In the genomic region with DNA sequence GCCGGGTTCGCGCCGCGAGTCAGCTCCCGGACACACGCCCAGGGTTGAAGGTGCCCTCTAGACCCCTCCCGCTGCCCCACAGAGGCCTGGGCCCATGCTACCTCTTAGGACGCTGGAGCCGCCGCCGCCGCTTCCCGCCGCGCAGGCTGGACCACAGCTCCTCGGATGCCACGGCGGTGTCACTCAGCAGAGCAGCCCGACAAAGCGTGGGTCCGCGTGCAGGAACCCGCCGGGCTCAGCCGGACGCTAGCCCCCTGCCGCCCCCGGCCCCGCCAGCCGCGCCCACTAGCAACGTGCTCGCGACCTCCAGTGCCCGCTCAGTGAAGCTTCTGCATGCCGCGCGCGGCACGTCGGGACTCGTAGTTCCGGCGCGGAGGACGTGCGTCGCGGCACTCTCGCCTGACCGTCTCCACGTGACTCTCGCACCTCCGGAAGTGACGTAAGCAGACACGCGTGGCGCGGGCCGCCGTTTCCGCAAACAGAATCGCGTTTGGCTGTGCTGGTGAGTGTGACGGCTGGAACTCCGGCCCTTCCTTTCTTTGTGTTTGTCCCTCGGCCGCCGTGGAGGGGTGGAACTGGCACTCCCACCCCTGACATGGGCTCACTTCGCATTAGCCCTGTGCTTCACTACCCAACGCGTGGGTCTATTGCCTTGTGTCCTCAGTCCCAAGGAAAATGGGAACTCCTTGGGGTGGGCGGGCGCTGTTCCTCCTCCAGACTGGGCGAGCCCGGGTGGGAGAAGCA, we compare ENCODE assay signal across 1 cellular context.
TF ChIP-seq lines count a peak whose summit lies in the region.

Gene FAM210A (minus strand): TSS at position 331 of the 744 bp plus-strand sequence. CDS start 44,481 bp downstream, outside the sequence.
Gene RNMT (plus strand): TSS at position 446 of the 744 bp plus-strand sequence. CDS start 4,845 bp downstream, outside the sequence.

TF ChIP-seq in HepG2, 621 proteins besides CTCF, POLR2A, EP300 and RAD21 (continued from another document and continues in another):
- TF ChIP-seq, protein P1, sequence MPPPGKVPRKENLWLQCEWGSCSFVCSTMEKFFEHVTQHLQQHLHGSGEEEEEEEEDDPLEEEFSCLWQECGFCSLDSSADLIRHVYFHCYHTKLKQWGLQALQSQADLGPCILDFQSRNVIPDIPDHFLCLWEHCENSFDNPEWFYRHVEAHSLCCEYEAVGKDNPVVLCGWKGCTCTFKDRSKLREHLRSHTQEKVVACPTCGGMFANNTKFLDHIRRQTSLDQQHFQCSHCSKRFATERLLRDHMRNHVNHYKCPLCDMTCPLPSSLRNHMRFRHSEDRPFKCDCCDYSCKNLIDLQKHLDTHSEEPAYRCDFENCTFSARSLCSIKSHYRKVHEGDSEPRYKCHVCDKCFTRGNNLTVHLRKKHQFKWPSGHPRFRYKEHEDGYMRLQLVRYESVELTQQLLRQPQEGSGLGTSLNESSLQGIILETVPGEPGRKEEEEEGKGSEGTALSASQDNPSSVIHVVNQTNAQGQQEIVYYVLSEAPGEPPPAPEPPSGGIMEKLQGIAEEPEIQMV (CRISPR knock-in tag; IDR thresholded peaks at IDR 0.05; ENCODE audit: low read depth), result 0 out of 2 replicates have a peak, but pooled peaks have one; percentile 26
- TF ChIP-seq PTBP1 (IDR thresholded peaks at IDR 0.05; ENCODE audit: low read depth, low read length, poor library complexity, severe bottlenecking) (no peak), ZBTB3 (CRISPR knock-in tag; IDR thresholded peaks at IDR 0.05; ENCODE audit: borderline replicate concordance, low read depth) (0 out of 2 replicates have a peak, but pooled peaks have one; percentile 30), ZNF326 (CRISPR knock-in tag; IDR thresholded peaks at IDR 0.05; ENCODE audit: borderline replicate concordance) (no peak), U2AF2 (IDR thresholded peaks at IDR 0.05; ENCODE audit: low read depth, low read length) (no peak), SCMH1 (CRISPR knock-in tag; IDR thresholded peaks at IDR 0.05; ENCODE audit: borderline replicate concordance) (no peak), PHF5A (CRISPR knock-in tag; IDR thresholded peaks at IDR 0.05; ENCODE audit: low read depth, unreplicated experiment) (peak; percentile 70), ZNF280B (CRISPR knock-in tag; IDR thresholded peaks at IDR 0.05; ENCODE audit: borderline replicate concordance) (peak; percentile 81; the same call in 1 of the 2 replicates), ZNF772 (CRISPR knock-in tag; IDR thresholded peaks at IDR 0.05) (peak; percentile 40; the same call in 1 of the 2 replicates), ZMYM2 (CRISPR knock-in tag; IDR thresholded peaks at IDR 0.05) (no peak), ZNF281 (CRISPR knock-in tag; IDR thresholded peaks at IDR 0.05; ENCODE audit: borderline replicate concordance) (no peak; the same call in 1 of the 2 replicates), ZNF781 (CRISPR knock-in tag; IDR thresholded peaks at IDR 0.05; ENCODE audit: borderline replicate concordance, not compliant biosample characterization) (peak; percentile 33), ZNF614 (CRISPR knock-in tag; IDR thresholded peaks at IDR 0.05; ENCODE audit: borderline replicate concordance) (peak; percentile 32; the same call in 1 of the 2 replicates), ZNF430 (CRISPR knock-in tag; IDR thresholded peaks at IDR 0.05) (no peak), JARID2 (CRISPR knock-in tag; IDR thresholded peaks at IDR 0.05; ENCODE audit: insufficient replicate concordance) (no peak), ETS1 (CRISPR knock-in tag; IDR thresholded peaks at IDR 0.05) (no peak), ZSCAN22 (CRISPR knock-in tag; IDR thresholded peaks at IDR 0.05) (no peak), ETV6 (CRISPR knock-in tag; conservative IDR thresholded peaks at IDR 0.05) (peak; percentile 77; the same call in 1 of the 2 replicates), BCLAF1 (IDR thresholded peaks at IDR 0.05) (no peak), ZNF382 (CRISPR knock-in tag; IDR thresholded peaks at IDR 0.05; ENCODE audit: borderline replicate concordance) (no peak), ZNF33B (CRISPR knock-in tag; IDR thresholded peaks at IDR 0.05) (peak; percentile 54; the same call in 1 of the 2 replicates), SMAD3 (CRISPR knock-in tag; IDR thresholded peaks at IDR 0.05) (no peak), NCOR1 (IDR thresholded peaks at IDR 0.05; ENCODE audit: borderline replicate concordance, low read length) (peak; percentile 38; the same call in 1 of the 2 replicates), ZC3H13 (CRISPR knock-in tag; IDR thresholded peaks at IDR 0.05) (peak; percentile 53), FOXP4 (CRISPR knock-in tag; IDR thresholded peaks at IDR 0.05) (peak; percentile 54), CEBPG (CRISPR knock-in tag; IDR thresholded peaks at IDR 0.05) (peak; percentile 65)
- TF ChIP-seq, protein P2, sequence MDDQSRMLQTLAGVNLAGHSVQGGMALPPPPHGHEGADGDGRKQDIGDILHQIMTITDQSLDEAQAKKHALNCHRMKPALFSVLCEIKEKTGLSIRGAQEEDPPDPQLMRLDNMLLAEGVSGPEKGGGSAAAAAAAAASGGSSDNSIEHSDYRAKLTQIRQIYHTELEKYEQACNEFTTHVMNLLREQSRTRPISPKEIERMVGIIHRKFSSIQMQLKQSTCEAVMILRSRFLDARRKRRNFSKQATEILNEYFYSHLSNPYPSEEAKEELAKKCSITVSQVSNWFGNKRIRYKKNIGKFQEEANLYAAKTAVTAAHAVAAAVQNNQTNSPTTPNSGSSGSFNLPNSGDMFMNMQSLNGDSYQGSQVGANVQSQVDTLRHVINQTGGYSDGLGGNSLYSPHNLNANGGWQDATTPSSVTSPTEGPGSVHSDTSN (CRISPR knock-in tag; IDR thresholded peaks at IDR 0.05; ENCODE audit: borderline replicate concordance), result no peak
- TF ChIP-seq, protein P3, sequence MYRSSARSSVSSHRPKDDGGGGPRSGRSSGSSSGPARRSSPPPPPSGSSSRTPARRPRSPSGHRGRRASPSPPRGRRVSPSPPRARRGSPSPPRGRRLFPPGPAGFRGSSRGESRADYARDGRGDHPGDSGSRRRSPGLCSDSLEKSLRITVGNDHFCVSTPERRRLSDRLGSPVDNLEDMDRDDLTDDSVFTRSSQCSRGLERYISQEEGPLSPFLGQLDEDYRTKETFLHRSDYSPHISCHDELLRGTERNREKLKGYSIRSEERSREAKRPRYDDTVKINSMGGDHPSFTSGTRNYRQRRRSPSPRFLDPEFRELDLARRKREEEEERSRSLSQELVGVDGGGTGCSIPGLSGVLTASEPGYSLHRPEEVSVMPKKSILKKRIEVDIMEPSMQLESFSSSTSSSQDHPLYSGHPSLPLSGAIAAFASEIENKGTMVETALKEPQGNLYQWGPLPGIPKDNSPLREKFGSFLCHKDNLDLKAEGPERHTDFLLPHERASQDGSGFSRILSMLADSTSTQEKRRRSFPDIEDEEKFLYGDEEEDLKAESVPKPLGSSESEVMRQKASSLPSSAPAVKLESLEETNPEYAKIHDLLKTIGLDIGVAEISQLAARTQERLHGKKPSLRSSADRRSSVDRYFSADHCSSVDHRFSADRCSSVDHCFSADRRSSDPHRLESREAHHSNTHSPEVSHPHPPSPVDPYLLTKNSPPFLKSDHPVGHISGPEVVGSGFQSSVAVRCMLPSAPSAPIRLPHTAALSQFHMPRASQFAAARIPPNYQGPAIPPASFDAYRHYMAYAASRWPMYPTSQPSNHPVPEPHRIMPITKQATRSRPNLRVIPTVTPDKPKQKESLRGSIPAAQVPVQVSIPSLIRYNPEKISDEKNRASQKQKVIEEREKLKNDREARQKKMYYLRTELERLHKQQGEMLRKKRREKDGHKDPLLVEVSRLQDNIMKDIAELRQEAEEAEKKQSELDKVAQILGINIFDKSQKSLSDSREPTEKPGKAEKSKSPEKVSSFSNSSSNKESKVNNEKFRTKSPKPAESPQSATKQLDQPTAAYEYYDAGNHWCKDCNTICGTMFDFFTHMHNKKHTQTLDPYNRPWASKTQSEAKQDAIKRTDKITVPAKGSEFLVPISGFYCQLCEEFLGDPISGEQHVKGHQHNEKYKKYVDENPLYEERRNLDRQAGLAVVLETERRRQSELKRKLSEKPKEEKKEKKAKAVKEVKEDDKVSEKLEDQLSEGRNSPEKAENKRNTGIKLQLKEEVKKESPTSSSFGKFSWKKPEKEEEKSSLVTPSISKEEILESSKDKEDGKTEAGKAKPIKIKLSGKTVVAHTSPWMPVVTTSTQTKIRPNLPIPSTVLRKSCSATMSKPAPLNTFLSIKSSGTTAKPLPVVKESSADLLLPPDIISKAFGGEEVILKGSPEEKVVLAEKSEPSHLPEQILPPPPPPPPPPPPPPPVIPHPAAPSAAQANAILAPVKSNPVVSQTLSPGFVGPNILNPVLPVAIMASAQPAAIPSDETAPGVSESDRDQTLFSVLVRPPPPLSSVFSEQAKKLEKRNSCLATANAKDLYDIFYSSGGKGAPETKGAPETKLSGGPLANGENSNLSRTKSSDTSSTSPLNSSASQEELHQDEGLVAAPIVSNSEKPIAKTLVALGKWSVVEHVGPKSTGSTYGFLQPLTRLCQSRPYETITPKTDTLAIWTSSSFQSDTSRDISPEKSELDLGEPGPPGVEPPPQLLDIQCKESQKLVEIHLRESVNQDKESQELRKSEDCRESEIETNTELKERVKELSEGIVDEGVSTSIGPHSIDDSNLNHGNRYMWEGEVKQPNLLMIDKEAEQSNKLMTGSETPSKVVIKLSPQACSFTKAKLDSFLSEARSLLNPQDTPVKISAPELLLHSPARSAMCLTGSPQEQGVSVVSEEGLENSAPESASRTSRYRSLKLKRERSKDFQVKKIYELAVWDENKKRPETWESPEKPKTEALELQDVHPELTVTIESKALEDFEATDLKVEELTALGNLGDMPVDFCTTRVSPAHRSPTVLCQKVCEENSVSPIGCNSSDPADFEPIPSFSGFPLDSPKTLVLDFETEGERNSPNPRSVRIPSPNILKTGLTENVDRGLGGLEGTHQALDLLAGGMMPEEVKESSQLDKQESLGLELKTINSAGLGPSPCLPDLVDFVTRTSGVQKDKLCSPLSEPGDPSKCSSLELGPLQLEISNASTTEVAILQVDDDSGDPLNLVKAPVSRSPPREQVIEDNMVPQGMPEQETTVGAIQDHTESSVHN (CRISPR knock-in tag; IDR thresholded peaks at IDR 0.05), result peak; percentile 88
